Comparison of ENCODE assay signal across 8 cellular contexts in the genomic region with DNA sequence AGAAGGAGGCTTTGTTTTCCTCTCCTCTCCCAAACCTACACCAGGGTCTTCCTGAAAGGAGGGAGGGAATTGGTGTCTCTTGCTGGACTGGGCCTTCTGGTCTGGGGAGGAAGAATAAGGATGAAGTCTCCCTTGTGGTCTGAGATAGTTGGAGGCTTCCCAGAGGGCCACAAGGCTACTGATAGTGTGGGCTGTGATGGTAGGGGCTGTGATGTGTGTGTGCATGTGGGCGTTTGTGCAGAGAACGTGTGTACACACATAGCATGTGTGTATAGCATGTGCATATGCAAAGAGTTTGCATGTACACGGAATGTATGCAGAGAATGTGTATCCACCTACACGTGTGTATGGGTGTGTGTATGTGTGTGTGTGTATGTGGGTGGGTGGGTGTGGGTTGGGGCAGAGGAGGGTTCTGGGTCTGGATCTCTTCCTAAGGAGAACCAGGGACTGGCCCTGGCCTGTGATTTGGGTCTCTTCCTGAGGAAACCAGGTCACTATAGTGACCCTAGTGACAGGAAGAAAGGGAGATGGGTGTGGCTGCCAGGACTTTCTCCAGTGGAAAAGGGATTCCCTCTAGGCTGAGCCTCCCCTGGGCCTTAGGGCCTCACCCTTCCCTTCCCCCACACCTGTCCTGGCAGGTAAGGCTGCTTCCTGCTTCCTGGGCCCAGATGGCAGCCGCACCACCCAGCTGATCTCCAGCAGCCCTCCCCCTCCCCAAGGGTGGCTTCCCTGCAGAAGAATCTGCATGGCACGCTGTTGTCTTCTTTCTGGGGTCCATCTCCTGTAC. TPM values are rescaled to one million over a fixed set of nuclear protein-coding genes. Genes with fewer than 3 reads are reported as not detected.
DNase-seq lines count a peak whose midpoint lies in the region; ATAC-seq and TF ChIP-seq lines count a peak whose summit lies in the region.

No MANE protein-coding gene starts in this region.

- peaks cover 36% of the 10 kb centered on the region for H3K4me1 Mint-ChIP-seq in activated CD4-positive, alpha-beta T cell treated with anti-CD3 and anti-CD28 coated beads, Interleukin-2, amount 10 ng/mL, durations not matched to agents 24 days and 14 days
- H3K4me1 Mint-ChIP-seq in activated T-helper 1 cell treated with anti-CD3 and anti-CD28 coated beads, Interleukin-12 subunit alpha, Interleukin-12 subunit beta, Interleukin-2, Interleukin-4 antibody, amounts not matched to agents 30 ng/mL and 10 ng/mL and 1 ng/mL, durations not matched to agents 14 hours and 24 hours and 36 hours (ENCODE audit: low read depth), result peaks cover 42% of the 10 kb centered on the region
- H3K4me1 Mint-ChIP-seq in immature natural killer cell, result peaks cover 24 to 31% of the 10 kb centered on the region in 2 donors

- no peaks in the 10 kb centered on the region for H3K27me3 ChIP-seq in testis

- WGBS in testis, 2 donors, result 63 to 73% methylated on average over 6 of the region's 6 CpGs

- no peaks in the 10 kb centered on the region for H3K36me3 ChIP-seq in testis (ENCODE audit: low read depth, missing control alignments)

- no peak for TF ChIP-seq POLR2A in testis (IDR thresholded peaks at IDR 0.05)

- no peak for DNase-seq in activated CD4-positive, alpha-beta T cell treated with anti-CD3 and anti-CD28 coated beads, Interleukin-2, amount 10 ng/mL, durations not matched to agents 24 days and 14 days
- no peak for DNase-seq in activated CD4-positive, alpha-beta T cell treated with anti-CD3 and anti-CD28 coated beads, Interleukin-2, amount 50 U/mL, for 4 hours
- DNase-seq in activated T-helper 1 cell treated with anti-CD3 and anti-CD28 coated beads, Interleukin-12 subunit alpha, Interleukin-12 subunit beta, Interleukin-2, Interleukin-4 antibody, amounts not matched to agents 30 ng/mL and 10 ng/mL and 1 ng/mL, durations not matched to agents 14 hours and 24 hours and 36 hours (ENCODE audit: low spot score), result no peak
- DNase-seq in immature natural killer cell (no peak), testis (no peak), UCSD-AML1 (lab: John Stamatoyannopoulos, UW; ENCODE audit: unreplicated experiment) (no peak), HuH-7.5 (ENCODE audit: low spot score) (no peak)

- no peak for TF ChIP-seq CTCF in testis (IDR thresholded peaks at IDR 0.05)

- intact Hi-C loops in activated CD4-positive, alpha-beta T cell treated with anti-CD3 and anti-CD28 coated beads, Interleukin-2, amount 10 ng/mL, durations not matched to agents 24 days and 14 days (cut with micrococcal nuclease), result loop anchor here (1.0 to 10.0 kb wide), 3 partner anchors 157 to 295 kb away; a partner anchor contains a TSS
- intact Hi-C loops in activated T-helper 1 cell treated with anti-CD3 and anti-CD28 coated beads, Interleukin-12 subunit alpha, Interleukin-12 subunit beta, Interleukin-2, Interleukin-4 antibody, amounts not matched to agents 30 ng/mL and 10 ng/mL and 1 ng/mL, durations not matched to agents 14 hours and 24 hours and 36 hours (cut with micrococcal nuclease), result loop anchor here (2.0 to 10.0 kb wide), 6 partner anchors 63 to 425 kb away; a partner anchor contains a TSS
- intact Hi-C loops in testis (cut with DNase I; ENCODE audit: low total_unique reads), result loop anchor here (10.0 kb wide), 1 partner anchor 155 kb away; no protein-coding TSS in a partner anchor

- H3K9me3 Mint-ChIP-seq in activated CD4-positive, alpha-beta T cell treated with anti-CD3 and anti-CD28 coated beads, Interleukin-2, amount 10 ng/mL, durations not matched to agents 24 days and 14 days, result no peaks in the 10 kb centered on the region
- no peaks in the 10 kb centered on the region for H3K9me3 Mint-ChIP-seq in activated T-helper 1 cell treated with anti-CD3 and anti-CD28 coated beads, Interleukin-12 subunit alpha, Interleukin-12 subunit beta, Interleukin-2, Interleukin-4 antibody, amounts not matched to agents 30 ng/mL and 10 ng/mL and 1 ng/mL, durations not matched to agents 14 hours and 24 hours and 36 hours
- no peaks in the 10 kb centered on the region for H3K9me3 Mint-ChIP-seq in immature natural killer cell

- H3K27ac ChIP-seq in testis, result peak overlapping the region; percentile 53 to 61

- H3K4me3 ChIP-seq in testis, result peak overlapping the region; percentile 75 to 84

- H3K27ac Mint-ChIP-seq in activated CD4-positive, alpha-beta T cell treated with anti-CD3 and anti-CD28 coated beads, Interleukin-2, amount 10 ng/mL, durations not matched to agents 24 days and 14 days, result peak overlapping the region; percentile 56
- H3K27ac Mint-ChIP-seq in activated T-helper 1 cell treated with anti-CD3 and anti-CD28 coated beads, Interleukin-12 subunit alpha, Interleukin-12 subunit beta, Interleukin-2, Interleukin-4 antibody, amounts not matched to agents 30 ng/mL and 10 ng/mL and 1 ng/mL, durations not matched to agents 14 hours and 24 hours and 36 hours, result peak overlapping the region; percentile 53
- H3K27ac Mint-ChIP-seq in immature natural killer cell, result peak overlapping the region in 5 of 6 donors; percentile 9 to 57 (median 33)

- H3K9me3 ChIP-seq in testis, result no peaks in the 10 kb centered on the region

- ATAC-seq in HG02852 (IDR thresholded peaks at IDR 0.05; ENCODE audit: unreplicated experiment), result no peak

- H3K4me1 ChIP-seq in testis, result peaks cover 41% of the 10 kb centered on the region

- H3K27me3 Mint-ChIP-seq in activated CD4-positive, alpha-beta T cell treated with anti-CD3 and anti-CD28 coated beads, Interleukin-2, amount 10 ng/mL, durations not matched to agents 24 days and 14 days, result no peaks in the 10 kb centered on the region
- peaks cover 2% of the 10 kb centered on the region for H3K27me3 Mint-ChIP-seq in activated T-helper 1 cell treated with anti-CD3 and anti-CD28 coated beads, Interleukin-12 subunit alpha, Interleukin-12 subunit beta, Interleukin-2, Interleukin-4 antibody, amounts not matched to agents 30 ng/mL and 10 ng/mL and 1 ng/mL, durations not matched to agents 14 hours and 24 hours and 36 hours (ENCODE audit: insufficient read depth)
- peaks cover 0 to 9% (median 3%) of the 10 kb centered on the region in 3 donors for H3K27me3 Mint-ChIP-seq in immature natural killer cell (ENCODE audit: low read depth in 3 of 3)

- H3K36me3 Mint-ChIP-seq in activated CD4-positive, alpha-beta T cell treated with anti-CD3 and anti-CD28 coated beads, Interleukin-2, amount 10 ng/mL, durations not matched to agents 24 days and 14 days (ENCODE audit: low read depth), result no peaks in the 10 kb centered on the region
- peaks cover 8% of the 10 kb centered on the region for H3K36me3 Mint-ChIP-seq in activated T-helper 1 cell treated with anti-CD3 and anti-CD28 coated beads, Interleukin-12 subunit alpha, Interleukin-12 subunit beta, Interleukin-2, Interleukin-4 antibody, amounts not matched to agents 30 ng/mL and 10 ng/mL and 1 ng/mL, durations not matched to agents 14 hours and 24 hours and 36 hours (ENCODE audit: low read depth)
- H3K36me3 Mint-ChIP-seq in immature natural killer cell, result no peaks in the 10 kb centered on the region

- peak overlapping the region; percentile 91 for H3K4me3 Mint-ChIP-seq in activated CD4-positive, alpha-beta T cell treated with anti-CD3 and anti-CD28 coated beads, Interleukin-2, amount 10 ng/mL, durations not matched to agents 24 days and 14 days
- peak overlapping the region; percentile 85 for H3K4me3 Mint-ChIP-seq in activated T-helper 1 cell treated with anti-CD3 and anti-CD28 coated beads, Interleukin-12 subunit alpha, Interleukin-12 subunit beta, Interleukin-2, Interleukin-4 antibody, amounts not matched to agents 30 ng/mL and 10 ng/mL and 1 ng/mL, durations not matched to agents 14 hours and 24 hours and 36 hours
- peak overlapping the region; percentile 74 to 91 (median 88) for H3K4me3 Mint-ChIP-seq in immature natural killer cell

RNA-seq across cellular contexts. Expression of a gene that starts 1.7 kb away (rescaled TPM):
- total RNA-seq in activated CD4-positive, alpha-beta T cell treated with anti-CD3 and anti-CD28 coated beads, Interleukin-2, amount 10 ng/mL, durations not matched to agents 24 days and 14 days, result 22.8 and 23.9 TPM in 2 replicates
- total RNA-seq in activated T-helper 1 cell treated with anti-CD3 and anti-CD28 coated beads, Interleukin-12 subunit alpha, Interleukin-12 subunit beta, Interleukin-2, Interleukin-4 antibody, amounts not matched to agents 30 ng/mL and 10 ng/mL and 1 ng/mL, durations not matched to agents 14 hours and 24 hours and 36 hours, result 22.3 and 24.1 TPM in 2 replicates
- polyA plus RNA-seq in immature natural killer cell (10 to 100 TPM in 1 of 3 donors, 1 to 10 TPM in 1, under 1 TPM in 1; 0.94 to 14.9 (median 7.5) TPM), testis (ENCODE audit: insufficient read depth, low read depth, low replicate concordance) (105 TPM)
- total RNA-seq in testis, result 100 to 1,000 TPM; 166 to 199 TPM
